Comparison of ENCODE assay signal across 8 cellular contexts in the genomic region with DNA sequence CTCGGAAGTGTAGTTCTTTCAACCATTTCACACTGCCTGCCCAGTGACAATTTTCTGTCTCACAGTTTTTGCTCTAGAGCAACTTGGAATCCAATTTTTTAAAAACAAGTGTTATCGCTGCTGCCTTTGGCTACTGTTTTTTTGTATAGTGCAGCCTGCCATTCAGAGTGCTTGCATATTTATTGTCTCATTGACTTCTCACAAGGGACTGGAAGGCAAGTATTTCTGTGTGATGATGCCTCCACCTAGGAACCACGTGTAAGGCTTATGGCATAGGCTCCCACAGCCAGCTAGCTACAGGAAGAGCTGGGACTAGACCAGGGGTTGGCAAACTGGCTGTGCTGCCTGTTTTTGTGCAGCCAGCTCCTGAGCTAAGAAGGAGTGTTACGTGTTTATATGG. TPM values are rescaled to one million over a fixed set of nuclear protein-coding genes. Genes with fewer than 3 reads are reported as not detected.
A peak's percentile ranks its signal among the peaks of the same experiment; 100 is the strongest.
DNase-seq lines count a peak whose midpoint lies in the region; ATAC-seq and TF ChIP-seq lines count a peak whose summit lies in the region.

No MANE protein-coding gene starts in this region.

- H3K36me3 ChIP-seq in GM23338 (ENCODE audit: insufficient read depth) (peaks cover 22% of the 10 kb centered on the region), SJCRH30 (peaks cover 17% of the 10 kb centered on the region), rectal smooth muscle tissue (ENCODE audit: control insufficient read depth, insufficient read depth, low read length) (no peaks in the 10 kb centered on the region), tibial nerve (peaks cover 0 to 21% (median 3%) of the 10 kb centered on the region in 3 donors)

- TF ChIP-seq EP300 in tibial nerve (IDR thresholded peaks at IDR 0.05): no peak

- 20 to 31% methylated on average over 4 of the region's 4 CpGs for WGBS in tibial nerve, 2 donors

- peak overlapping the region; percentile 85 for H3K4me2 ChIP-seq in GM23338

- H3K79me2 ChIP-seq in GM23338 (replicated peaks; ENCODE audit: insufficient read depth): peaks cover 62% of the 10 kb centered on the region

- H3K4me1 ChIP-seq in GM23338 (ENCODE audit: insufficient read depth) (peaks cover 8% of the 10 kb centered on the region; the same call in 1 of the 2 replicates), SJCRH30 (peaks cover 8% of the 10 kb centered on the region), rectal smooth muscle tissue (ENCODE audit: control insufficient read depth, insufficient read depth, low read length) (peaks cover 4% of the 10 kb centered on the region), tibial nerve (peaks cover 0 to 23% (median 7%) of the 10 kb centered on the region in 4 donors)

- H3K9me3 ChIP-seq in SJCRH30 (replicated peaks) (no peaks in the 10 kb centered on the region), tibial nerve (no peaks in the 10 kb centered on the region)

- peak overlapping the region; percentile 72 for H3K27ac ChIP-seq in GM23338 (ENCODE audit: low read depth)
- H3K27ac ChIP-seq in SJCRH30: peak overlapping the region; percentile 51; the same call in 1 of the 2 replicates
- no peak overlapping the region for H3K27ac ChIP-seq in rectal smooth muscle tissue (ENCODE audit: low read depth, low read length)
- H3K27ac ChIP-seq in tibial nerve: no peak overlapping the region

- H4K20me1 ChIP-seq in GM23338 (replicated peaks; ENCODE audit: insufficient read depth): peaks cover 5% of the 10 kb centered on the region; the same call in 1 of the 2 replicates

- H3K27ac Mint-ChIP-seq in CD14-positive monocyte (peak overlapping the region in 1 of 7 donors; percentile 56), GM23338 (peak overlapping the region; percentile 97)

- H3K27me3 Mint-ChIP-seq in CD14-positive monocyte (ENCODE audit: low read depth in 3 of 3): no peaks in the 10 kb centered on the region
- H3K27me3 Mint-ChIP-seq in GM23338 (ENCODE audit: insufficient read depth, low read depth, poor library complexity): peaks cover 3% of the 10 kb centered on the region

- H3K4me3 ChIP-seq in GM23338: peak overlapping the region; percentile 95
- peak overlapping the region; percentile 77 for H3K4me3 ChIP-seq in SJCRH30
- peak overlapping the region; percentile 85 for H3K4me3 ChIP-seq in rectal smooth muscle tissue (ENCODE audit: low read length)
- H3K4me3 ChIP-seq in tibial nerve: peak overlapping the region in 2 of 4 donors; percentile 81 to 83

- TF ChIP-seq CTCF in CD14-positive monocyte (IDR thresholded peaks at IDR 0.05) (no peak), GM23338 (conservative IDR thresholded peaks at IDR 0.05; ENCODE audit: low read depth in 2 of 2) (no peak), tibial nerve (IDR thresholded peaks at IDR 0.05) (no peak)

- H3K36me3 Mint-ChIP-seq in CD14-positive monocyte (peaks cover 22 to 25% of the 10 kb centered on the region in 2 donors), GM23338 (ENCODE audit: low read depth) (peaks cover 28% of the 10 kb centered on the region)

- no peaks in the 10 kb centered on the region for H3K27me3 ChIP-seq in GM23338 (ENCODE audit: insufficient read depth)
- H3K27me3 ChIP-seq in SJCRH30: no peaks in the 10 kb centered on the region
- no peaks in the 10 kb centered on the region for H3K27me3 ChIP-seq in rectal smooth muscle tissue (ENCODE audit: control insufficient read depth, insufficient read depth, low read length)
- H3K27me3 ChIP-seq in tibial nerve: no peaks in the 10 kb centered on the region

- TF ChIP-seq POLR2A in erythroblast (IDR thresholded peaks at IDR 0.05; ENCODE audit: low read length): no peak
- TF ChIP-seq POLR2A in tibial nerve (IDR thresholded peaks at IDR 0.05): no peak

- H3K9me2 ChIP-seq in GM23338 (ENCODE audit: insufficient read depth): no peaks in the 10 kb centered on the region

- intact Hi-C loops in CD14-positive monocyte (cut with micrococcal nuclease): loop anchor here in 1 of 2 donors (5.0 kb wide), 1 partner anchor 59 kb away; the partner anchor contains the start of gene WASHC3

- no peaks in the 10 kb centered on the region for H3F3A ChIP-seq in GM23338 (replicated peaks; ENCODE audit: low read depth)

- no peak overlapping the region for H2AFZ ChIP-seq in GM23338

- H3K4me3 Mint-ChIP-seq in CD14-positive monocyte (peak overlapping the region; percentile 91), GM23338 (peak overlapping the region; percentile 95)

- peaks cover 19% of the 10 kb centered on the region for H3K4me1 Mint-ChIP-seq in CD14-positive monocyte
- peaks cover 11% of the 10 kb centered on the region; the same call in 2 of the 3 replicates for H3K4me1 Mint-ChIP-seq in GM23338

- peak; percentile 7; the same call in 2 of the 3 replicates for ATAC-seq in GM23338
- no peak for ATAC-seq in HG03097 (IDR thresholded peaks at IDR 0.05; ENCODE audit: low FRiP score, unreplicated experiment)
- ATAC-seq in GM21423 (IDR thresholded peaks at IDR 0.05; ENCODE audit: unreplicated experiment): no peak

- no peak overlapping the region for H3K9ac ChIP-seq in rectal smooth muscle tissue (ENCODE audit: low read length)

- DNase-seq in CD14-positive monocyte (ENCODE audit: low spot score): no peak
- DNase-seq in GM23338 (ENCODE audit: low spot score): peak; percentile 25
- peak; percentile 19 to 39 for DNase-seq in SJCRH30
- DNase-seq in erythroblast (lab: John Stamatoyannopoulos, UW): peak; percentile 60 to 66
- no peak for DNase-seq in tibial nerve (ENCODE audit: low spot score in 2 of 2)

- no peaks in the 10 kb centered on the region for H3K9me3 Mint-ChIP-seq in CD14-positive monocyte
- no peaks in the 10 kb centered on the region for H3K9me3 Mint-ChIP-seq in GM23338

TF ChIP-seq in GM23338, 12 proteins besides CTCF, POLR2A, EP300 and RAD21 (continues in another document):
- TF ChIP-seq EZH2phosphoT487 (IDR thresholded peaks at IDR 0.05; ENCODE audit: unreplicated experiment) (no peak), ZNF114 (CRISPR knock-in tag; IDR thresholded peaks at IDR 0.05) (no peak)

RNA-seq across cellular contexts. Expression of gene PARPBP, which starts 0.9 kb away (rescaled TPM):
- polyA plus RNA-seq in CD14-positive monocyte (1 to 10 TPM; 1.6 to 1.8 TPM), GM23338 (2016; fragmentation: Nextera tagmentation; extraction: Ambion mirVana) (31.7 and 37.3 TPM in 2 replicates)
- total RNA-seq in GM23338 (2014; rRNA removed; shearing (Covaris generic)): 44.6 and 44.8 TPM in 2 replicates
- 53.3 and 59.8 TPM in 2 replicates for total RNA-seq in SJCRH30 (2014; rRNA removed; shearing (Covaris generic))
- total RNA-seq in tibial nerve: 1 to 10 TPM in 1 of 4 donors, under 1 TPM in 3; 0.63 to 2.4 (median 0.83) TPM

RNA-seq across cellular contexts. Expression of gene NUP37, which starts 1.0 kb away (rescaled TPM):
- polyA plus RNA-seq in CD14-positive monocyte (10 to 100 TPM; 20.9 to 23.0 TPM), GM23338 (2016; fragmentation: Nextera tagmentation; extraction: Ambion mirVana) (63.3 and 68.7 TPM in 2 replicates)
- total RNA-seq in GM23338 (2014; rRNA removed; shearing (Covaris generic)): 79.4 and 105 TPM in 2 replicates
- total RNA-seq in SJCRH30 (2014; rRNA removed; shearing (Covaris generic)): 49.4 and 63.5 TPM in 2 replicates
- total RNA-seq in tibial nerve: 10 to 100 TPM; 10.8 to 19.9 (median 15.2) TPM

RNA-seq across cellular contexts. Expression of gene WASHC3, which starts 59.1 kb away (rescaled TPM):
- polyA plus RNA-seq in CD14-positive monocyte: 10 to 100 TPM; 66.2 to 75.8 TPM
- total RNA-seq in GM23338 (2014; rRNA removed; shearing (Covaris generic)): 6.6 and 7.5 TPM in 2 replicates
- 18.4 and 24.6 TPM in 2 replicates for polyA plus RNA-seq in GM23338 (2016; fragmentation: Nextera tagmentation; extraction: Ambion mirVana)
- 33.7 and 38.4 TPM in 2 replicates for total RNA-seq in SJCRH30 (2014; rRNA removed; shearing (Covaris generic))
- total RNA-seq in tibial nerve: 10 to 100 TPM; 60.4 to 99.4 (median 63.3) TPM

Comparison
In these comparisons a context has a peak if more than half of its experiments do, and no peak if none do; other contexts are left out.
1. DNase-seq: peak in GM23338 (single experiment), SJCRH30 (2 of 2) and erythroblast (2 of 2); none in CD14-positive monocyte (single experiment) and tibial nerve (0 of 2).
2. H3K27ac ChIP-seq: peak in GM23338 (single experiment) and SJCRH30 (single experiment); none in rectal smooth muscle tissue (single experiment) and tibial nerve (0 of 4).
3. RNA of gene PARPBP, which starts 0.9 kb away (total RNA-seq): 53.3 to 59.8 TPM in SJCRH30 and 44.6 to 44.8 TPM in GM23338; 0.63 to 2.4 TPM in tibial nerve; every median in the first group is over 10 times any median in the second.